2 cellular contexts compared by ENCODE assay signal in genomic region chr2:73285162-73285739, GRCh38.
A peak's percentile ranks its signal among the peaks of the same experiment; 100 is the strongest.
TF ChIP-seq lines count a peak whose summit lies in the region.

No MANE protein-coding gene starts in this region.

TF ChIP-seq in HepG2, 621 proteins besides CTCF, POLR2A, EP300 and RAD21:
- 0 out of 2 replicates have a peak, but pooled peaks have one; percentile 43 for TF ChIP-seq MTF2 (CRISPR knock-in tag; IDR thresholded peaks at IDR 0.05; ENCODE audit: borderline replicate concordance)
- TF ChIP-seq ZFYVE20 (CRISPR knock-in tag; IDR thresholded peaks at IDR 0.05; ENCODE audit: borderline replicate concordance, low read depth) = no peak
- TF ChIP-seq ZNF513 (CRISPR knock-in tag; conservative IDR thresholded peaks at IDR 0.05) = no peak
- no peak for TF ChIP-seq NFATC3 (CRISPR knock-in tag; IDR thresholded peaks at IDR 0.05)
- peak; percentile 37; the same call in 1 of the 2 replicates for TF ChIP-seq MNT (IDR thresholded peaks at IDR 0.05)
- no peak for TF ChIP-seq RBAK (CRISPR knock-in tag; IDR thresholded peaks at IDR 0.05)
- peak; percentile 81; the same call in 1 of the 2 replicates for TF ChIP-seq ZNF572 (CRISPR knock-in tag; IDR thresholded peaks at IDR 0.05)
- 0 out of 2 replicates have a peak, but pooled peaks have one; percentile 2 for TF ChIP-seq NRL (CRISPR knock-in tag; IDR thresholded peaks at IDR 0.05; ENCODE audit: borderline replicate concordance)
- TF ChIP-seq SP4 (CRISPR knock-in tag; IDR thresholded peaks at IDR 0.05) = no peak
- TF ChIP-seq ZSCAN30 (CRISPR knock-in tag; IDR thresholded peaks at IDR 0.05) = 0 out of 2 replicates have a peak, but pooled peaks have one; percentile 21
- no peak for TF ChIP-seq ZNF75D (CRISPR knock-in tag; IDR thresholded peaks at IDR 0.05; ENCODE audit: borderline replicate concordance)
- TF ChIP-seq ZNF607 (CRISPR knock-in tag; IDR thresholded peaks at IDR 0.05; ENCODE audit: borderline replicate concordance) = 0 out of 2 replicates have a peak, but pooled peaks have one; percentile 30
- TF ChIP-seq ZNF383 (CRISPR knock-in tag; IDR thresholded peaks at IDR 0.05; ENCODE audit: borderline replicate concordance) = 0 out of 2 replicates have a peak, but pooled peaks have one; percentile 49

TF ChIP-seq in HEK293T, 16 proteins besides CTCF, POLR2A, EP300 and RAD21:
- no peak for TF ChIP-seq BHLHE40 (IDR thresholded peaks at IDR 0.05; ENCODE audit: borderline replicate concordance)
- no peak for TF ChIP-seq NFRKB (IDR thresholded peaks at IDR 0.05)
- no peak for TF ChIP-seq SUZ12 (IDR thresholded peaks at IDR 0.05)
- TF ChIP-seq HDGF (IDR thresholded peaks at IDR 0.05; ENCODE audit: borderline replicate concordance) = no peak
- no peak for TF ChIP-seq L3MBTL2 (conservative IDR thresholded peaks at IDR 0.05)
- no peak for TF ChIP-seq CTBP1 (IDR thresholded peaks at IDR 0.05; ENCODE audit: borderline replicate concordance)
- TF ChIP-seq ZNF384 (IDR thresholded peaks at IDR 0.05) = no peak
- no peak for TF ChIP-seq FOXM1 (IDR thresholded peaks at IDR 0.05; ENCODE audit: borderline replicate concordance)
